17 cellular contexts compared by ENCODE assay signal in the genomic region with DNA sequence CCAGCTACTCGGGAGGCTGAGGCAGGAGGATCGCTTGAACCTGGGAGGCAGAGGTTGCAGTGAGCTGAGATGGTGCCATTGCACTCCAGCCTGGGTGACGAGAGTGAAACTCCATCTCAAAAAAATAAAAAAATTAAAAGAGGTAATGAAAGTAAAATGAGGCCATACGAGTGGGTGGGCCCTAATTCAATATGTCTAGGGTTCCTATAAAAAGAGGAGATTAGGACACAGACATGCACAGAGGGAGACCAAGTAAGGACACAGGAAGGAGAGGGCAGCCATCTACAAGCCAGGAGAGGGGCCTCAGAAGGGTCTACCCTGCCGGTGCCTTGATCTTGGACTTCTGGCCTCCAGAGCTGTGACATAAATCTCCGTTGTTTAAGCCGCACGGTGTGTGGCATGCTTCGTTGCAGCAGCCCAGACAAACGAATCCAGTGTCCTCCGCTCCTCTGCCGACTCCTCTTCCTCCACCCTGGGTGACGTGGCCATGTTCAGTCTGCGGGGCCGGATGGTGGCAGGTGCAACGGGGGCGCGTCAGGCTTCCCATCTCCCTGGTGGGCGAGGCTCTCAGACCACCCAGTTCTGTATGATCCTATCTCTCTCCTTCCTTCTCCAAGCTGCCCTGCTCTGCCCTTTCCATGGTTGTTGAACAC. TPM values are rescaled to one million over a fixed set of nuclear protein-coding genes. Genes with fewer than 3 reads are reported as not detected.
"Had no signal": no experiment of that assay in that cellular context is flagged by ENCODE, and none has a peak within 500 bp of the region (broad histone marks: within the 10 kb centered on the region; RNA-seq: fewer than 3 reads in every experiment).

No MANE protein-coding gene starts in this region.

- DNase-seq: activated B cell treated with CpG ODN at 0.5 μM for 24 hours; activated CD4-positive, alpha-beta T cell treated with anti-CD3 and anti-CD28 coated beads for 48 hours; activated CD8-positive, alpha-beta memory T cell treated with anti-CD3 and anti-CD28 coated beads for 24 hours; activated gamma-delta T cell treated with Interleukin-2 at 50 U/mL for 16 hours; amniotic stem cell; endodermal cell; left ventricle myocardium inferior; natural killer cell; psoas muscle; right lobe of liver; stimulated activated CD4-positive, alpha-beta T cell treated with anti-CD3 and anti-CD28 coated beads, Interleukin-12 subunit alpha, Interleukin-12 subunit beta, amount 100 ng/mL, for 4 hours; uterus had no signal

- H3K4me3 ChIP-seq: gastroesophageal sphincter, left ventricle myocardium inferior, psoas muscle, right lobe of liver, tibial artery, uterus had no signal

- H3K27me3 ChIP-seq: dorsolateral prefrontal cortex, gastroesophageal sphincter, right lobe of liver, tibial artery, uterus had no signal

- H3K36me3 ChIP-seq: right lobe of liver, uterus had no signal

- ATAC-seq: gastroesophageal sphincter; natural killer cell; right lobe of liver; stimulated activated effector memory CD8-positive, alpha-beta T cell treated with anti-CD3 and anti-CD28 coated beads, Interleukin-12 subunit alpha, Interleukin-12 subunit beta, amount 100 ng/mL, for 72 hours had no signal

- H3K4me1 ChIP-seq: gastroesophageal sphincter, right lobe of liver, tibial artery, uterus had no signal

- H3K9me3 ChIP-seq: psoas muscle, right lobe of liver, uterus had no signal

- H3K27ac ChIP-seq: gastroesophageal sphincter, left ventricle myocardium inferior, psoas muscle, right lobe of liver, tibial artery, uterus had no signal

RNA-seq across cellular contexts. Expression of gene PARVG, which starts 51.6 kb away (rescaled TPM):
- total RNA-seq: epithelial cell of proximal tubule had no signal
